In genomic region chr6:158505194-158505593, GRCh38 we compare ENCODE assay signal across 17 cellular contexts. TPM values are rescaled to one million over a fixed set of nuclear protein-coding genes. Genes with fewer than 3 reads are reported as not detected.
DNase-seq lines count a peak whose midpoint lies in the region; ATAC-seq, FAIRE-seq and TF ChIP-seq lines count a peak whose summit lies in the region.
"Had no signal": no experiment of that assay in that cellular context is flagged by ENCODE, and none has a peak within 500 bp of the region (broad histone marks: within the 10 kb centered on the region; RNA-seq: fewer than 3 reads in every experiment).

No MANE protein-coding gene starts in this region.

- H3K9ac ChIP-seq in HepG2 (ENCODE audit: insufficient read depth, low read depth, low read length), result no peak overlapping the region
- H3K9ac ChIP-seq: BLaER1 treated with 17β-estradiol and CSF1 and Interleukin-3, amounts not matched to agents 10 nM and 100 nM; GM23248 had no signal

- intact Hi-C loops in right lobe of liver (cut with DNase I), result no loop called here
- intact Hi-C loops in HepG2 (cut with micrococcal nuclease; ENCODE audit: unreplicated experiment), result no loop called here
- intact Hi-C loops in breast epithelium (cut with DNase I; ENCODE audit: low total_unique reads), result no loop called here

- no peak for FAIRE-seq in HepG2 (lab: Jason Lieb, UNC)
- FAIRE-seq: D721Med had no signal

- DNase-seq in right lobe of liver (peak in 2 of 3 donors; percentile 52 to 53), HepG2 (ENCODE audit: low spot score) (no peak), T-helper 17 cell (no peak), left lobe of liver (ENCODE audit: low spot score) (no peak), breast epithelium (ENCODE audit: low spot score in 2 of 2) (no peak)
- no peak for DNase-seq in stimulated activated CD4-positive, alpha-beta T cell treated with anti-CD3 and anti-CD28 coated beads, Interleukin-4, amount 100 ng/mL, for 24 hours
- DNase-seq in activated naive CD4-positive, alpha-beta T cell (lab: John Stamatoyannopoulos, UW), result no peak
- DNase-seq: 8988T; CD4-positive, CD25-positive, alpha-beta regulatory T cell; CD8-positive, alpha-beta memory T cell; COR-L47; GDM1; GM23248; HCEC 1CT had no signal

- TF ChIP-seq CTCF in right lobe of liver (IDR thresholded peaks at IDR 0.05), result no peak
- no peak for TF ChIP-seq CTCF in HepG2 (CRISPR knock-in tag; IDR thresholded peaks at IDR 0.05)
- no peak for TF ChIP-seq CTCF in breast epithelium (IDR thresholded peaks at IDR 0.05)

- H3K4me3 Mint-ChIP-seq in T-helper 17 cell, result peak overlapping the region; percentile 64
- H3K4me3 Mint-ChIP-seq: CD4-positive, CD25-positive, alpha-beta regulatory T cell; CD8-positive, alpha-beta memory T cell had no signal

- H3K27me3 Mint-ChIP-seq in T-helper 17 cell, result no peaks in the 10 kb centered on the region
- H3K27me3 Mint-ChIP-seq: CD4-positive, CD25-positive, alpha-beta regulatory T cell; CD8-positive, alpha-beta memory T cell had no signal

- in situ Hi-C loops in HepG2 (cut with HindIII; ENCODE audit: extremely low pct_ligation_motif_present, low pct_unique_long_range_greater_than_20kb), result loop anchor here (25.0 kb wide), 1 partner anchor 293 kb away; no protein-coding TSS in a partner anchor

- TF ChIP-seq EP300 in HepG2 (IDR thresholded peaks at IDR 0.05; ENCODE audit: low read depth in 2 of 2, low read length in 2 of 2) (no peak), HepG2 (CRISPR knock-in tag; IDR thresholded peaks at IDR 0.05; ENCODE audit: borderline replicate concordance) (no peak)

- H3K4me1 Mint-ChIP-seq in T-helper 17 cell, result no peaks in the 10 kb centered on the region
- H3K4me1 Mint-ChIP-seq: CD8-positive, alpha-beta memory T cell had no signal

- peaks cover 8% of the 10 kb centered on the region for H3K36me3 Mint-ChIP-seq in T-helper 17 cell (ENCODE audit: low read depth)

- no peak for TF ChIP-seq RAD21 in HepG2 (CRISPR knock-in tag; IDR thresholded peaks at IDR 0.05)

- ATAC-seq in right lobe of liver, result peak in 2 of 4 donors; percentile 67 to 85
- ATAC-seq in HepG2, result no peak
- ATAC-seq in T-helper 17 cell, result no peak
- peak; percentile 91 for ATAC-seq in left lobe of liver
- no peak for ATAC-seq in GM18502 (IDR thresholded peaks at IDR 0.05; ENCODE audit: poor library complexity, unreplicated experiment)

- POLR2A ChIA-PET in HepG2 (lab: Yijun Ruan, JAX), result no interaction called here

- TF ChIP-seq POLR2A in right lobe of liver (IDR thresholded peaks at IDR 0.05), result no peak
- TF ChIP-seq POLR2A in HepG2 (IDR thresholded peaks at IDR 0.05; ENCODE audit: insufficient read depth in 1 of 2, low read depth in 2 of 2, low read length in 2 of 2), result no peak
- no peak for TF ChIP-seq POLR2A in breast epithelium (IDR thresholded peaks at IDR 0.05)

- no peak overlapping the region for H3K4me3 ChIP-seq in right lobe of liver
- H3K4me3 ChIP-seq in HepG2 (replicated peaks in 1 of 3; ENCODE audit: insufficient read depth in 1 of 3, low read depth in 2 of 3, low read length in 3 of 3), result no peak overlapping the region
- H3K4me3 ChIP-seq in breast epithelium, result no peak overlapping the region
- H3K4me3 ChIP-seq: BLaER1 treated with 17β-estradiol and CSF1 and Interleukin-3, amounts not matched to agents 10 nM and 100 nM; GM23248 had no signal

- no peak overlapping the region for H3K27ac ChIP-seq in right lobe of liver
- no peak overlapping the region for H3K27ac ChIP-seq in HepG2 (ENCODE audit: extremely low read length, insufficient read depth, low read length)
- H3K27ac ChIP-seq in breast epithelium, result no peak overlapping the region
- H3K27ac ChIP-seq: BLaER1 treated with 17β-estradiol and CSF1 and Interleukin-3, amounts not matched to agents 10 nM and 100 nM; GM23248 had no signal

- H3K36me3 ChIP-seq in right lobe of liver, result no peaks in the 10 kb centered on the region
- peaks cover 19 to 41% of the 10 kb centered on the region in 2 experiments for H3K36me3 ChIP-seq in HepG2 (replicated peaks in 1 of 2; ENCODE audit: control insufficient read depth in 1 of 2, insufficient read depth in 2 of 2, low read length in 2 of 2)
- peaks cover 12% of the 10 kb centered on the region for H3K36me3 ChIP-seq in breast epithelium

- no peak overlapping the region for H3K4me2 ChIP-seq in HepG2 (ENCODE audit: low read depth, low read length)

- no peaks in the 10 kb centered on the region for H3K9me3 ChIP-seq in right lobe of liver
- H3K9me3 ChIP-seq in HepG2 (ENCODE audit: low read length), result no peaks in the 10 kb centered on the region
- no peaks in the 10 kb centered on the region for H3K9me3 ChIP-seq in T-helper 17 cell (ENCODE audit: control insufficient read depth, low read length, poor library complexity, severe bottlenecking)
- H3K9me3 ChIP-seq in breast epithelium, result peaks cover 0 to 6% of the 10 kb centered on the region in 2 donors
- H3K9me3 ChIP-seq: BLaER1 treated with 17β-estradiol and CSF1 and Interleukin-3, amounts not matched to agents 10 nM and 100 nM had no signal

- no peak overlapping the region for H3K27ac Mint-ChIP-seq in T-helper 17 cell
- H3K27ac Mint-ChIP-seq: CD4-positive, CD25-positive, alpha-beta regulatory T cell had no signal

- no peaks in the 10 kb centered on the region for H4K20me1 ChIP-seq in HepG2 (ENCODE audit: insufficient read depth, low read length)

- H3K27me3 ChIP-seq in right lobe of liver (no peaks in the 10 kb centered on the region), HepG2 (ENCODE audit: control insufficient read depth in 1 of 2, insufficient read depth in 2 of 2, low read length in 2 of 2) (no peaks in the 10 kb centered on the region), breast epithelium (no peaks in the 10 kb centered on the region)
- H3K27me3 ChIP-seq: BLaER1 treated with 17β-estradiol and CSF1 and Interleukin-3, amounts not matched to agents 10 nM and 100 nM had no signal

- H3K4me1 ChIP-seq in right lobe of liver (peaks cover 0 to 8% (median 4%) of the 10 kb centered on the region in 4 donors), HepG2 (ENCODE audit: insufficient read depth, low read length) (peaks cover 10% of the 10 kb centered on the region), breast epithelium (no peaks in the 10 kb centered on the region)

- no peak overlapping the region for H2AFZ ChIP-seq in HepG2 (ENCODE audit: low read length)
- H2AFZ ChIP-seq: GM23248 had no signal

- no peaks in the 10 kb centered on the region for H3K79me2 ChIP-seq in HepG2 (ENCODE audit: insufficient read depth, low read length)

- BruUV-seq in HepG2 (replicated peaks; lab: Mats Ljungman, UMichigan), result no TSS peak

- CTCF ChIA-PET in HepG2 (lab: Yijun Ruan, JAX; ENCODE audit: low intra/inter-chr PET ratio, low total read pairs), result no interaction called here

- 76% methylated on average over 11 of the region's 13 CpGs for WGBS in right lobe of liver (ENCODE audit: insufficient coverage, low coverage, low lambda C conversion rate, missing lambda C conversion rate)
- WGBS in HepG2 (ENCODE audit: low lambda C conversion rate), result 93% methylated on average over 13 of the region's 13 CpGs

TF ChIP-seq in HepG2, 621 proteins besides CTCF, POLR2A, EP300 and RAD21 (continues in another document):
- TF ChIP-seq SRSF9 (IDR thresholded peaks at IDR 0.05; ENCODE audit: borderline replicate concordance, insufficient read depth, low read depth, low read length, poor library complexity, severe bottlenecking) (no peak), THAP9 (CRISPR knock-in tag; IDR thresholded peaks at IDR 0.05; ENCODE audit: borderline replicate concordance) (no peak)

RNA-seq across cellular contexts. Expression of gene TMEM181, which starts 54.7 kb away (rescaled TPM):
- total RNA-seq in right lobe of liver (10 to 100 TPM; 11.3 to 14.0 (median 12.5) TPM), HepG2 (2016; rRNA removed; fragmentation: Illumina TruSeq; extraction: Trizol) (42.1 and 59.1 TPM in 2 replicates), T-helper 17 cell (10 to 100 TPM; 17.6 to 20.4 TPM), left lobe of liver (12.0 TPM), breast epithelium (10 to 100 TPM; 17.0 to 29.3 (median 28.5) TPM)
- 32.4 and 35.6 TPM in 2 replicates for total RNA-seq in HepG2 (2016; cell fraction: cytosol; rRNA removed; fragmentation: Illumina TruSeq; extraction: Trizol; ENCODE audit: low read depth)
- 41.0 and 60.9 TPM in 2 replicates for total RNA-seq in HepG2 (2016; cell fraction: insoluble cytoplasmic fraction; rRNA removed; fragmentation: Illumina TruSeq; extraction: Trizol)
- 29.2 and 32.9 TPM in 2 replicates for total RNA-seq in HepG2 (2016; cell fraction: membrane; rRNA removed; fragmentation: Illumina TruSeq; extraction: Trizol)
- 66.4 and 75.5 TPM in 2 replicates for total RNA-seq in HepG2 (2016; cell fraction: nucleus; rRNA removed; fragmentation: Illumina TruSeq; extraction: Trizol)
- polyA plus RNA-seq in HepG2 (2011; rRNA removed), result 105 and 108 TPM in 2 replicates
- polyA plus RNA-seq in HepG2 (2011; cell fraction: cytosol; rRNA removed), result 53.2 and 89.4 TPM in 2 replicates
- 65.7 and 85.9 TPM in 2 replicates for polyA plus RNA-seq in HepG2 (2011; cell fraction: nucleus; rRNA removed)
- polyA plus RNA-seq in HepG2 (2012), result 99.1 and 106 TPM in 2 replicates
- 2.2 and 2.6 TPM in 2 replicates for polyA plus RNA-seq in HepG2 (2016; cell fraction: cytosol; fragmentation: Illumina TruSeq; extraction: Trizol; ENCODE audit: low read depth)
- 31.8 and 32.9 TPM in 2 replicates for polyA plus RNA-seq in HepG2 (2016; cell fraction: insoluble cytoplasmic fraction; fragmentation: Illumina TruSeq; extraction: Trizol; ENCODE audit: low read depth)
- 8.5 and 9.3 TPM in 2 replicates for polyA plus RNA-seq in HepG2 (2016; cell fraction: membrane; fragmentation: Illumina TruSeq; extraction: Trizol; ENCODE audit: low read depth)
- polyA plus RNA-seq in HepG2 (2016; cell fraction: nucleus; fragmentation: Illumina TruSeq; extraction: Trizol; ENCODE audit: insufficient read depth, low read depth), result 140 and 144 TPM in 2 replicates
- 13.5 and 115 TPM in 2 replicates for polyA minus RNA-seq in HepG2 (2011; rRNA and poly(A)+ RNA removed; ENCODE audit: low replicate concordance)
- polyA minus RNA-seq in HepG2 (2011; cell fraction: cytosol; rRNA and poly(A)+ RNA removed), result 82.7 and 108 TPM in 2 replicates
- 78.4 and 93.9 TPM in 2 replicates for polyA minus RNA-seq in HepG2 (2011; cell fraction: nucleus; rRNA and poly(A)+ RNA removed)

Comparison
In these comparisons a context has a peak if more than half of its experiments do, and no peak if none do; other contexts are left out.
1. DNase-seq: peak in right lobe of liver (2 of 3); none in HepG2 (single experiment), T-helper 17 cell (0 of 3), left lobe of liver (single experiment), breast epithelium (0 of 2), stimulated activated CD4-positive, alpha-beta T cell treated with anti-CD3 and anti-CD28 coated beads, Interleukin-4, amount 100 ng/mL, for 24 hours (single experiment) and activated naive CD4-positive, alpha-beta T cell (0 of 4).